17 cellular contexts compared by ENCODE assay signal in the genomic region with DNA sequence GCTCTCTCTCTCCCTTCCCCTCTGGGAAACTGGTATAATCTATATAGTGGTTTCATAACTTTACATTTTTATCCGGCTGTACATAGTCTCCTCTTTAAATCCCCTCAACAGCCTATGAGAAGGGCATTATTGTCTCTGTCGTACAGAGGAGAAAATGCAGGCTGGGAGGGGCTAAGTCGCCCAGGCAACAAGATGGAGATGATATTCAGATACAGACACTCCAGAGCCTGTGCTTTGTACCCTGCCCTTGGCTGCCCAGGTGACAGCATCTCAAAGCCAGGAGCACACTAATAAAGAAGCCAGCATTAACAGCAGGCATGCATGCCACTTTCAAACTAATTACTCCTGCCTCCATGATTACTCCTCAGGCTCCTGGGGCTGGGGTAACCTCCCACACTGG. TPM values are rescaled to one million over a fixed set of nuclear protein-coding genes. Genes with fewer than 3 reads are reported as not detected.
"Had no signal": no experiment of that assay in that cellular context is flagged by ENCODE, and none has a peak within 500 bp of the region (broad histone marks: within the 10 kb centered on the region; RNA-seq: fewer than 3 reads in every experiment).

No MANE protein-coding gene starts in this region.

- H3K4me3 Mint-ChIP-seq: activated naive CD8-positive, alpha-beta T cell treated with anti-CD3 and anti-CD28 coated beads, Interleukin-2, amount 10 ng/mL, durations not matched to agents 7 days and 5 days had no signal

- H2AFZ ChIP-seq: hepatocyte had no signal

- H3K36me3 Mint-ChIP-seq: activated naive CD8-positive, alpha-beta T cell treated with anti-CD3 and anti-CD28 coated beads, Interleukin-2, amount 10 ng/mL, durations not matched to agents 7 days and 5 days had no signal

- H3K27ac ChIP-seq: hepatocyte, skin epidermis, stomach, thyroid gland, uterus had no signal

- H3K9me3 ChIP-seq: stomach, thyroid gland, uterus had no signal

- H3K79me2 ChIP-seq: hepatocyte had no signal

- H3K27me3 ChIP-seq: hepatocyte, stomach, thyroid gland, uterus had no signal

- H3K4me1 ChIP-seq: uterus had no signal

- DNase-seq: activated CD4-positive, alpha-beta T cell treated with anti-CD3 and anti-CD28 coated beads, Interleukin-2, amount 50 U/mL, for 4 hours; activated naive CD8-positive, alpha-beta T cell treated with anti-CD3 and anti-CD28 coated beads, Interleukin-2, amount 10 ng/mL, durations not matched to agents 7 days and 5 days; aorta; effector CD4-positive, alpha-beta T cell; stimulated activated CD4-positive, alpha-beta T cell treated with anti-CD3 and anti-CD28 coated beads, Interleukin-4, amount 100 ng/mL, for 4 hours; stomach; thyroid gland; uterus had no signal

- H3K9me3 Mint-ChIP-seq: activated naive CD8-positive, alpha-beta T cell treated with anti-CD3 and anti-CD28 coated beads, Interleukin-2, amount 10 ng/mL, durations not matched to agents 7 days and 5 days had no signal

- H3K27ac Mint-ChIP-seq: activated naive CD8-positive, alpha-beta T cell treated with anti-CD3 and anti-CD28 coated beads, Interleukin-2, amount 10 ng/mL, durations not matched to agents 7 days and 5 days had no signal

- ATAC-seq: activated CD4-positive, CD25-positive, alpha-beta regulatory T cell treated with anti-CD3 and anti-CD28 coated beads, Interleukin-2, amount 50 U/mL, for 24 hours had no signal

- H3K4me3 ChIP-seq: hepatocyte, skin epidermis, stomach, thyroid gland, uterus had no signal

- FAIRE-seq: bronchial epithelial cell had no signal

- H3K27me3 Mint-ChIP-seq: activated naive CD8-positive, alpha-beta T cell treated with anti-CD3 and anti-CD28 coated beads, Interleukin-2, amount 10 ng/mL, durations not matched to agents 7 days and 5 days had no signal

- H3K4me2 ChIP-seq: hepatocyte had no signal

- H3K36me3 ChIP-seq: stomach, thyroid gland, uterus had no signal

RNA-seq across cellular contexts. Expression of gene GAST, which starts 28.1 kb away (rescaled TPM):
- total RNA-seq: activated naive CD8-positive, alpha-beta T cell treated with anti-CD3 and anti-CD28 coated beads, Interleukin-2, amount 10 ng/mL, durations not matched to agents 7 days and 5 days; aorta; bronchial epithelial cell; fibroblast of lung; hepatocyte; kidney epithelial cell; liver; mesenteric fat pad; T-helper 2 cell treated with Interferon-gamma antibody and Interleukin-4, amounts not matched to agents 100 ng/mL and 5 ng/mL, for 36 hours; thyroid gland; uterus had no signal
- polyA plus RNA-seq: aorta, fibroblast of lung, liver had no signal

RNA-seq across cellular contexts. Expression of gene HAP1, which starts 50.4 kb away (rescaled TPM):
- polyA plus RNA-seq: aorta had no signal

RNA-seq across cellular contexts. Expression of gene KRT17, which starts 59.7 kb away (rescaled TPM):
- total RNA-seq: activated naive CD8-positive, alpha-beta T cell treated with anti-CD3 and anti-CD28 coated beads, Interleukin-2, amount 10 ng/mL, durations not matched to agents 7 days and 5 days; liver; mesenteric fat pad; T-helper 2 cell treated with Interferon-gamma antibody and Interleukin-4, amounts not matched to agents 100 ng/mL and 5 ng/mL, for 36 hours had no signal
